9 cellular contexts compared by ENCODE assay signal in genomic region chr19:575527-576506, GRCh38. TPM values are rescaled to one million over a fixed set of nuclear protein-coding genes. Genes with fewer than 3 reads are reported as not detected.
DNase-seq lines count a peak whose midpoint lies in the region; ATAC-seq, FAIRE-seq and TF ChIP-seq lines count a peak whose summit lies in the region.
"Had no signal": no experiment of that assay in that cellular context is flagged by ENCODE, and none has a peak within 500 bp of the region (broad histone marks: within the 10 kb centered on the region; RNA-seq: fewer than 3 reads in every experiment).

No MANE protein-coding gene starts in this region.

- dilution Hi-C loops in endothelial cell of umbilical vein (cut with MboI; ENCODE audit: extremely low pct_ligation_motif_present, low sequenced_read_pairs), result no loop called here

- H3K9ac ChIP-seq in OCI-LY1 (ENCODE audit: low read length), result peak overlapping the region; percentile 46; the same call in 1 of the 2 replicates
- H3K9ac ChIP-seq in endothelial cell of umbilical vein (replicated peaks; ENCODE audit: extremely low read depth, insufficient read depth, low read length), result no peak overlapping the region
- H3K9ac ChIP-seq: KMS-11 had no signal

- H3K4me1 ChIP-seq in OCI-LY1 (ENCODE audit: insufficient read depth, low read length, severe bottlenecking) (peaks cover 31% of the 10 kb centered on the region), endothelial cell of umbilical vein (ENCODE audit: control insufficient read depth, extremely low read depth, insufficient read depth, low read length) (peaks cover 28% of the 10 kb centered on the region)

- H3K27me3 ChIP-seq in OCI-LY1 (ENCODE audit: insufficient read depth, low read length) (no peaks in the 10 kb centered on the region), endothelial cell of umbilical vein (ENCODE audit: control insufficient read depth in 2 of 2, insufficient read depth in 2 of 2, low read length in 2 of 2) (no peaks in the 10 kb centered on the region)

- peak; percentile 93 for FAIRE-seq in endothelial cell of umbilical vein (lab: Jason Lieb, UNC)

- POLR2A ChIA-PET in endothelial cell of umbilical vein (lab: Charles Lee), result interaction anchor here (1.0 kb wide), 1 partner anchor 9 kb away, joined by 4 read pairs; no protein-coding TSS in a partner anchor

- H3K9me3 ChIP-seq in OCI-LY1 (ENCODE audit: low read length) (no peaks in the 10 kb centered on the region), endothelial cell of umbilical vein (replicated peaks; ENCODE audit: control insufficient read depth, insufficient read depth, low read length) (no peaks in the 10 kb centered on the region)

- ATAC-seq in HG03097 (IDR thresholded peaks at IDR 0.05; ENCODE audit: low FRiP score, unreplicated experiment), result no peak
- ATAC-seq in HG02870 (IDR thresholded peaks at IDR 0.05; ENCODE audit: unreplicated experiment), result no peak
- no peak for ATAC-seq in GM21723 (IDR thresholded peaks at IDR 0.05; ENCODE audit: unreplicated experiment)

- no peaks in the 10 kb centered on the region for H4K20me1 ChIP-seq in OCI-LY1 (ENCODE audit: insufficient read depth, low read length)
- peaks cover 2% of the 10 kb centered on the region for H4K20me1 ChIP-seq in endothelial cell of umbilical vein (replicated peaks; ENCODE audit: control insufficient read depth, extremely low read depth, insufficient read depth, low read length)

- H2AFZ ChIP-seq in OCI-LY1 (ENCODE audit: low read length) (no peak overlapping the region), endothelial cell of umbilical vein (ENCODE audit: low read depth, low read length) (no peak overlapping the region)

- CTCF ChIA-PET in endothelial cell of umbilical vein (lab: Charles Lee), result interaction anchor here (0.5 to 2.6 kb wide), 9 partner anchors 8 to 158 kb away, joined by 3 to 21 read pairs (median 4); partner anchors contain the start of gene RNF126

- H3F3A ChIP-seq in OCI-LY1 (ENCODE audit: insufficient read depth, low read length), result peaks cover 7% of the 10 kb centered on the region; the same call in 1 of the 2 replicates

- H3K79me2 ChIP-seq in OCI-LY1 (ENCODE audit: insufficient read depth, low read length), result peaks cover 39% of the 10 kb centered on the region
- peaks cover 75% of the 10 kb centered on the region for H3K79me2 ChIP-seq in endothelial cell of umbilical vein (ENCODE audit: control insufficient read depth, insufficient read depth, low read length)

- TF ChIP-seq POLR2A in endothelial cell of umbilical vein (IDR thresholded peaks at IDR 0.05; ENCODE audit: low read depth, low read length), result no peak

- peak overlapping the region; percentile 67 for H3K4me2 ChIP-seq in OCI-LY1 (ENCODE audit: low read length)
- peak overlapping the region; percentile 2 for H3K4me2 ChIP-seq in endothelial cell of umbilical vein (ENCODE audit: insufficient read depth, low read length)
- H3K4me2 ChIP-seq: KMS-11 had no signal

- no peak for TF ChIP-seq CTCF in AG10803 (conservative IDR thresholded peaks at IDR 0.05; ENCODE audit: low read length)
- no peak for TF ChIP-seq CTCF in OCI-LY1 (IDR thresholded peaks at IDR 0.05; ENCODE audit: low read length)
- TF ChIP-seq CTCF in endothelial cell of umbilical vein (IDR thresholded peaks at IDR 0.05; ENCODE audit: extremely low read depth in 1 of 2, insufficient read depth in 1 of 2, low read depth in 1 of 2, low read length in 2 of 2), result no peak

- H3K4me3 ChIP-seq in AG10803 (ENCODE audit: low read length), result peak overlapping the region; percentile 40
- peak overlapping the region; percentile 94 for H3K4me3 ChIP-seq in OCI-LY1 (ENCODE audit: low read depth, low read length, poor library complexity, severe bottlenecking)
- no peak overlapping the region for H3K4me3 ChIP-seq in endothelial cell of umbilical vein (replicated peaks in 1 of 3; ENCODE audit: insufficient read depth in 1 of 3, low read depth in 1 of 3, low read length in 3 of 3)

- no TSS peak for BruUV-seq in endothelial cell of umbilical vein (replicated peaks; lab: Mats Ljungman, UMichigan)

- DNase-seq in AG10803 (ENCODE audit: low read depth) (peak; percentile 45), endothelial cell of umbilical vein (ENCODE audit: low read depth, low spot score) (peak; percentile 50), midbrain (lab: John Stamatoyannopoulos, UW) (peak; percentile 30), HPDE6-E6E7 (ENCODE audit: extremely low spot score) (no peak)

- H3K9me1 ChIP-seq in endothelial cell of umbilical vein (replicated peaks; ENCODE audit: control insufficient read depth, extremely low read depth, insufficient read depth, low read length), result no peaks in the 10 kb centered on the region

- H3K27ac ChIP-seq in OCI-LY1 (ENCODE audit: low read depth, low read length, poor library complexity, severe bottlenecking), result no peak overlapping the region
- H3K27ac ChIP-seq in endothelial cell of umbilical vein (ENCODE audit: insufficient read depth, low read depth, low read length), result no peak overlapping the region
- H3K27ac ChIP-seq: KMS-11 had no signal

- H3K36me3 ChIP-seq in OCI-LY1 (ENCODE audit: insufficient read depth, low read length) (peaks cover 23% of the 10 kb centered on the region; the same call in 1 of the 2 replicates), endothelial cell of umbilical vein (ENCODE audit: control insufficient read depth in 2 of 2, extremely low read depth in 1 of 2, insufficient read depth in 2 of 2, low read length in 2 of 2) (peaks cover 5 to 17% of the 10 kb centered on the region in 2 experiments)

- intact Hi-C loops in endothelial cell of umbilical vein (cut with micrococcal nuclease), result no loop called here

- no peaks in the 10 kb centered on the region for H3K9me2 ChIP-seq in OCI-LY1 (ENCODE audit: low read depth, low read length)

TF ChIP-seq in endothelial cell of umbilical vein, 7 proteins besides CTCF, POLR2A, EP300 and RAD21 (continues in another document):
- TF ChIP-seq JUN (IDR thresholded peaks at IDR 0.05; ENCODE audit: borderline replicate concordance, insufficient read depth, insufficient read length, low read depth) (peak; percentile 26), POLR2AphosphoS5 (IDR thresholded peaks at IDR 0.05; ENCODE audit: insufficient read depth, low read depth, low read length) (peak; percentile 42), EZH2 (IDR thresholded peaks at IDR 0.05; ENCODE audit: borderline replicate concordance, low read depth, low read length, severe bottlenecking) (no peak), MYC (IDR thresholded peaks at IDR 0.05; ENCODE audit: low read depth, low read length) (no peak), MAX (IDR thresholded peaks at IDR 0.05; ENCODE audit: insufficient read depth, insufficient read length) (no peak)

RNA-seq across cellular contexts. Expression of gene BSG, which starts 3.4 kb away (rescaled TPM):
- 466 and 485 TPM in 2 replicates for total RNA-seq in endothelial cell of umbilical vein
- polyA plus RNA-seq in endothelial cell of umbilical vein, result 661 and 823 TPM in 2 replicates
- polyA plus RNA-seq in endothelial cell of umbilical vein (2011; cell fraction: cytosol; rRNA removed), result 394 and 493 TPM in 2 replicates
- polyA plus RNA-seq in endothelial cell of umbilical vein (2011; cell fraction: nucleus; rRNA removed), result 207 and 221 TPM in 2 replicates
- 344 and 487 TPM in 2 replicates for polyA plus RNA-seq in endothelial cell of umbilical vein (2012)
- 236 and 243 TPM in 2 replicates for polyA minus RNA-seq in endothelial cell of umbilical vein
- 264 TPM for polyA minus RNA-seq in endothelial cell of umbilical vein (2011; cell fraction: cytosol; rRNA and poly(A)+ RNA removed)
- polyA minus RNA-seq in endothelial cell of umbilical vein (2011; cell fraction: nucleus; rRNA and poly(A)+ RNA removed), result 45.2 and 64.3 TPM in 2 replicates

RNA-seq across cellular contexts. Expression of gene HCN2, which starts 13.9 kb away (rescaled TPM):
- total RNA-seq in endothelial cell of umbilical vein, result 0.37 and 0.53 TPM in 2 replicates
- 0.18 TPM in 2 replicates for polyA plus RNA-seq in endothelial cell of umbilical vein
- polyA plus RNA-seq in endothelial cell of umbilical vein (2011; cell fraction: cytosol; rRNA removed), result 0.27 and 0.31 TPM in 2 replicates
- polyA plus RNA-seq in endothelial cell of umbilical vein (2011; cell fraction: nucleus; rRNA removed), result 0.27 and 0.30 TPM in 2 replicates
- polyA plus RNA-seq in endothelial cell of umbilical vein (2012), result 1.1 and 1.7 TPM in 2 replicates
- 0.15 and 0.32 TPM in 2 replicates for polyA minus RNA-seq in endothelial cell of umbilical vein
- polyA minus RNA-seq in endothelial cell of umbilical vein (2011; cell fraction: cytosol; rRNA and poly(A)+ RNA removed), result 8.2 TPM
- polyA minus RNA-seq in endothelial cell of umbilical vein (2011; cell fraction: nucleus; rRNA and poly(A)+ RNA removed), result 0.24 and 0.29 TPM in 2 replicates

RNA-seq across cellular contexts. Expression of gene GZMM, which starts 32.0 kb away (rescaled TPM):
- not detected in 2 replicates for total RNA-seq in endothelial cell of umbilical vein
- not detected in 2 replicates for polyA plus RNA-seq in endothelial cell of umbilical vein
- polyA plus RNA-seq in endothelial cell of umbilical vein (2011; cell fraction: cytosol; rRNA removed), result not detected in 2 replicates
- polyA plus RNA-seq in endothelial cell of umbilical vein (2011; cell fraction: nucleus; rRNA removed), result 0.15 and 0.17 TPM in 2 replicates
- not detected in 2 replicates for polyA plus RNA-seq in endothelial cell of umbilical vein (2012)
- not detected in 2 replicates for polyA minus RNA-seq in endothelial cell of umbilical vein
- not detected for polyA minus RNA-seq in endothelial cell of umbilical vein (2011; cell fraction: cytosol; rRNA and poly(A)+ RNA removed)
- polyA minus RNA-seq in endothelial cell of umbilical vein (2011; cell fraction: nucleus; rRNA and poly(A)+ RNA removed), result not detected in 2 replicates

RNA-seq across cellular contexts. Expression of gene CDC34, which starts 44.3 kb away (rescaled TPM):
- 92.9 and 93.2 TPM in 2 replicates for total RNA-seq in endothelial cell of umbilical vein
- 90.4 and 101 TPM in 2 replicates for polyA plus RNA-seq in endothelial cell of umbilical vein
- polyA plus RNA-seq in endothelial cell of umbilical vein (2011; cell fraction: cytosol; rRNA removed), result 56.6 and 83.2 TPM in 2 replicates
- polyA plus RNA-seq in endothelial cell of umbilical vein (2011; cell fraction: nucleus; rRNA removed), result 47.0 and 48.3 TPM in 2 replicates
- 52.7 and 77.2 TPM in 2 replicates for polyA plus RNA-seq in endothelial cell of umbilical vein (2012)
- 36.6 and 42.9 TPM in 2 replicates for polyA minus RNA-seq in endothelial cell of umbilical vein
- 46.1 TPM for polyA minus RNA-seq in endothelial cell of umbilical vein (2011; cell fraction: cytosol; rRNA and poly(A)+ RNA removed)
- 12.1 and 26.2 TPM in 2 replicates for polyA minus RNA-seq in endothelial cell of umbilical vein (2011; cell fraction: nucleus; rRNA and poly(A)+ RNA removed)

RNA-seq across cellular contexts. Expression of gene POLRMT, which starts 57.5 kb away (rescaled TPM):
- 46.7 and 50.6 TPM in 2 replicates for total RNA-seq in endothelial cell of umbilical vein
- polyA plus RNA-seq in endothelial cell of umbilical vein, result 38.9 and 50.8 TPM in 2 replicates
- 14.6 and 23.5 TPM in 2 replicates for polyA plus RNA-seq in endothelial cell of umbilical vein (2011; cell fraction: cytosol; rRNA removed)
- 92.7 and 128 TPM in 2 replicates for polyA plus RNA-seq in endothelial cell of umbilical vein (2011; cell fraction: nucleus; rRNA removed)
- 45.1 and 59.0 TPM in 2 replicates for polyA plus RNA-seq in endothelial cell of umbilical vein (2012)
- 39.6 and 56.0 TPM in 2 replicates for polyA minus RNA-seq in endothelial cell of umbilical vein
- polyA minus RNA-seq in endothelial cell of umbilical vein (2011; cell fraction: cytosol; rRNA and poly(A)+ RNA removed), result 72.6 TPM
- polyA minus RNA-seq in endothelial cell of umbilical vein (2011; cell fraction: nucleus; rRNA and poly(A)+ RNA removed), result 19.3 and 29.1 TPM in 2 replicates

Comparison
In these comparisons a context has a peak if more than half of its experiments do, and no peak if none do; other contexts are left out.
1. H3K4me3 ChIP-seq: peak in AG10803 (single experiment) and OCI-LY1 (single experiment); none in endothelial cell of umbilical vein (0 of 3).